In genomic region chr2:236772220-236772837, GRCh38 we compare ENCODE assay signal across 23 cellular contexts.
"Had no signal": no experiment of that assay in that cellular context is flagged by ENCODE, and none has a peak within 500 bp of the region (broad histone marks: within the 10 kb centered on the region; RNA-seq: fewer than 3 reads in every experiment).

No MANE protein-coding gene starts in this region.

- H3K36me3 Mint-ChIP-seq: naive thymus-derived CD8-positive, alpha-beta T cell had no signal

- H3K27ac Mint-ChIP-seq: endodermal cell; naive thymus-derived CD8-positive, alpha-beta T cell had no signal

- H3K27ac ChIP-seq: coronary artery, heart left ventricle, pancreas, psoas muscle, stomach, thoracic aorta, transverse colon, uterus had no signal

- H3K4me1 Mint-ChIP-seq: naive thymus-derived CD8-positive, alpha-beta T cell had no signal

- H3K4me1 ChIP-seq: psoas muscle, transverse colon, uterus had no signal

- ATAC-seq: left colon; mucosa of descending colon; naive thymus-derived CD8-positive, alpha-beta T cell; pancreas; sciatic nerve had no signal

- DNase-seq: effector CD4-positive, alpha-beta T cell; endodermal cell; erythroblast; foreskin melanocyte; heart left ventricle; hippocampal formation; left colon; mucosa of descending colon; naive thymus-derived CD8-positive, alpha-beta T cell; nucleus accumbens; pancreas; psoas muscle; retina; stimulated activated CD4-positive, alpha-beta T cell treated with anti-CD3 and anti-CD28 coated beads, Interleukin-2, amount 100 ng/mL, for 24 hours; stimulated activated CD4-positive, alpha-beta T cell treated with anti-CD3 and anti-CD28 coated beads, Interleukin-4, amount 100 ng/mL, for 4 hours; stimulated activated naive CD4-positive, alpha-beta T cell; stomach; substantia nigra; transverse colon; uterus had no signal

- H3K4me3 Mint-ChIP-seq: endodermal cell; naive thymus-derived CD8-positive, alpha-beta T cell had no signal

- H3K9me3 ChIP-seq: mucosa of descending colon, pancreas, psoas muscle, thoracic aorta, transverse colon, uterus had no signal

- H3K4me3 ChIP-seq: coronary artery, heart left ventricle, mucosa of descending colon, pancreas, psoas muscle, stomach, thoracic aorta, transverse colon, uterus had no signal

- H3K27me3 ChIP-seq: heart left ventricle, pancreas, stomach, transverse colon, uterus had no signal

- H3K9me3 Mint-ChIP-seq: naive thymus-derived CD8-positive, alpha-beta T cell had no signal

- H3K36me3 ChIP-seq: heart left ventricle, pancreas, stomach, thoracic aorta, transverse colon, uterus had no signal
